In the genomic region with DNA sequence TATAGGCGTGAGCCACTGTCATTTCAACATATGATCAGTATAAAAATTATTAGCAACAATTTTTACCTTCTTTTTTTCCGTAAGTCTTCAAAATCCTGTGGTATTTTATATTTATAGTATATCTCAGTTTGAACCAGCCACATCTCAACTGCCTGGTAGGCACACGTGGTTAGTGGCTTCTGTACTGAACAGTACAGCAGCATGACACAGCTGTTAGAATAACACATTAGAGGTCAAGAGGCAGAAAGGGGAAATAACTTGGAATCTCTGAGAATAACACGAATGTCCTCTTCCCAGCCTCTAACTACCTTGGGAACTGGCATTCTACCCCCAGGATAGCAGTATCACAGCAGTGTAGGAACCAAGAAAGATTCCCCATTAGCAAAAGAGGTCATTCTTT, we compare ENCODE assay signal across 19 cellular contexts.
DNase-seq lines count a peak whose midpoint lies in the region; ATAC-seq, FAIRE-seq and TF ChIP-seq lines count a peak whose summit lies in the region.
"Had no signal": no experiment of that assay in that cellular context is flagged by ENCODE, and none has a peak within 500 bp of the region (broad histone marks: within the 10 kb centered on the region; RNA-seq: fewer than 3 reads in every experiment).

No MANE protein-coding gene starts in this region.

- H3K4me3 ChIP-seq in stomach = no peak overlapping the region
- H3K4me3 ChIP-seq: dorsolateral prefrontal cortex had no signal

- H3K4me1 Mint-ChIP-seq in immature natural killer cell = peaks cover 19 to 57% of the 10 kb centered on the region in 2 donors
- H3K4me1 Mint-ChIP-seq in CD4-positive, alpha-beta T cell (ENCODE audit: low read depth) = peaks cover 20% of the 10 kb centered on the region

- peaks cover 4 to 39% (median 12%) of the 10 kb centered on the region in 4 donors for H3K4me1 ChIP-seq in stomach

- no peak for ATAC-seq in CD4-positive, alpha-beta T cell (ENCODE audit: poor library complexity)
- ATAC-seq: HCT116 had no signal

- peak overlapping the region in 4 of 6 donors; percentile 20 to 82 (median 47) for H3K27ac Mint-ChIP-seq in immature natural killer cell
- H3K27ac Mint-ChIP-seq in CD4-positive, alpha-beta T cell = no peak overlapping the region
- H3K27ac Mint-ChIP-seq: activated T-helper 1 cell treated with anti-CD3 and anti-CD28 coated beads, Interleukin-12 subunit alpha, Interleukin-12 subunit beta, Interleukin-2, Interleukin-4 antibody, amounts not matched to agents 30 ng/mL and 10 ng/mL and 1 ng/mL, durations not matched to agents 14 hours and 24 hours and 36 hours; T-helper 1 cell treated with Interleukin-12 subunit alpha and Interleukin-12 subunit beta and Interleukin-4 antibody, amounts not matched to agents 30 μg/mL and 1 μg/mL, for 36 hours had no signal

- WGBS in stomach, 5 donors = 54 to 68% (median 67%) methylated on average over 4 of the region's 4 CpGs

- CTCF ChIA-PET in CD4-positive, alpha-beta T cell (lab: Charles Lee) = no interaction called here

- TF ChIP-seq POLR2A in stomach (IDR thresholded peaks at IDR 0.05) = no peak

- H3K36me3 Mint-ChIP-seq in immature natural killer cell = peaks cover 0 to 8% (median 0%) of the 10 kb centered on the region in 3 donors
- no peaks in the 10 kb centered on the region for H3K36me3 Mint-ChIP-seq in CD4-positive, alpha-beta T cell (ENCODE audit: low read depth)

- DNase-seq in AML-193 (lab: John Stamatoyannopoulos, UW) = peak; percentile 71 to 75
- no peak for DNase-seq in GM19239 (ENCODE audit: insufficient read length, low spot score)
- DNase-seq in NOMO-1 treated with dmso at 0.1 percent for 144 hours (lab: John Stamatoyannopoulos, UW; ENCODE audit: unreplicated experiment) = peak; percentile 12
- DNase-seq in immature natural killer cell = peak; percentile 9 to 32 (median 27)
- no peak for DNase-seq in urothelium cell line (ENCODE audit: low spot score)
- DNase-seq in activated CD8-positive, alpha-beta memory T cell treated with anti-CD3 and anti-CD28 coated beads for 24 hours = no peak
- no peak for DNase-seq in stomach
- no peak for DNase-seq in CD4-positive, alpha-beta T cell
- DNase-seq: activated CD4-positive, alpha-beta T cell treated with anti-CD3 and anti-CD28 coated beads, Interleukin-2, amount 50 U/mL, for 48 hours; aorta; dorsolateral prefrontal cortex; mesenchymal stem cell; NCI-H226; small intestine had no signal

- no peaks in the 10 kb centered on the region for H3K27me3 ChIP-seq in stomach
- H3K27me3 ChIP-seq in CD4-positive, alpha-beta T cell (ENCODE audit: control insufficient read depth, insufficient read depth, low read length) = no peaks in the 10 kb centered on the region
- H3K27me3 ChIP-seq: neutrophil had no signal

- H3K36me3 ChIP-seq in stomach = no peaks in the 10 kb centered on the region
- H3K36me3 ChIP-seq: neutrophil had no signal

- FAIRE-seq in GM19239 (lab: Jason Lieb, UNC) (peak; percentile 35), urothelium cell line (lab: Jason Lieb, UNC) (no peak)
- FAIRE-seq: D721Med, small intestine had no signal

- H3K4me3 Mint-ChIP-seq in immature natural killer cell = peak overlapping the region; percentile 3 to 56 (median 26)
- no peak overlapping the region for H3K4me3 Mint-ChIP-seq in CD4-positive, alpha-beta T cell
- H3K4me3 Mint-ChIP-seq: activated T-helper 1 cell treated with anti-CD3 and anti-CD28 coated beads, Interleukin-12 subunit alpha, Interleukin-12 subunit beta, Interleukin-2, Interleukin-4 antibody, amounts not matched to agents 30 ng/mL and 10 ng/mL and 1 ng/mL, durations not matched to agents 14 hours and 24 hours and 36 hours; T-helper 1 cell treated with Interleukin-12 subunit alpha and Interleukin-12 subunit beta and Interleukin-4 antibody, amounts not matched to agents 30 μg/mL and 1 μg/mL, for 36 hours had no signal

- TF ChIP-seq EP300 in stomach (IDR thresholded peaks at IDR 0.05) = no peak

- intact Hi-C loops in stomach (cut with DNase I; ENCODE audit: low total_unique reads) = no loop called here
- intact Hi-C loops in CD4-positive, alpha-beta T cell (cut with DNase I, micrococcal nuclease) = no loop called here

- no peak for TF ChIP-seq CTCF in stomach (IDR thresholded peaks at IDR 0.05)
- TF ChIP-seq CTCF in CD4-positive, alpha-beta T cell (IDR thresholded peaks at IDR 0.05) = no peak

- H3K27ac ChIP-seq in stomach = peak overlapping the region in 1 of 5 donors; percentile 21
- H3K27ac ChIP-seq in CD4-positive, alpha-beta T cell (ENCODE audit: low read depth, low read length) = no peak overlapping the region
- H3K27ac ChIP-seq: dorsolateral prefrontal cortex, neutrophil had no signal

- H3K9me3 ChIP-seq in stomach = no peaks in the 10 kb centered on the region
- no peaks in the 10 kb centered on the region for H3K9me3 ChIP-seq in CD4-positive, alpha-beta T cell (ENCODE audit: control insufficient read depth, low read length)
- H3K9me3 ChIP-seq: neutrophil had no signal

- POLR2A ChIA-PET in CD4-positive, alpha-beta T cell (lab: Charles Lee) = no interaction called here

- peaks cover 0 to 2% (median 2%) of the 10 kb centered on the region in 3 donors for H3K27me3 Mint-ChIP-seq in immature natural killer cell (ENCODE audit: low read depth in 3 of 3)
- H3K27me3 Mint-ChIP-seq in CD4-positive, alpha-beta T cell = peaks cover 9% of the 10 kb centered on the region

- H3K9me3 Mint-ChIP-seq in immature natural killer cell = no peaks in the 10 kb centered on the region
- no peaks in the 10 kb centered on the region for H3K9me3 Mint-ChIP-seq in CD4-positive, alpha-beta T cell
- H3K9me3 Mint-ChIP-seq: activated T-helper 1 cell treated with anti-CD3 and anti-CD28 coated beads, Interleukin-12 subunit alpha, Interleukin-12 subunit beta, Interleukin-2, Interleukin-4 antibody, amounts not matched to agents 30 ng/mL and 10 ng/mL and 1 ng/mL, durations not matched to agents 14 hours and 24 hours and 36 hours; T-helper 1 cell treated with Interleukin-12 subunit alpha and Interleukin-12 subunit beta and Interleukin-4 antibody, amounts not matched to agents 30 μg/mL and 1 μg/mL, for 36 hours had no signal

Comparison
In these comparisons a context has a peak if more than half of its experiments do, and no peak if none do; other contexts are left out.
1. DNase-seq: peak in AML-193 (2 of 2), NOMO-1 treated with dmso at 0.1 percent for 144 hours (single experiment) and immature natural killer cell (3 of 3); none in GM19239 (single experiment), urothelium cell line (single experiment), activated CD8-positive, alpha-beta memory T cell treated with anti-CD3 and anti-CD28 coated beads for 24 hours (single experiment), stomach (single experiment) and CD4-positive, alpha-beta T cell (0 of 10).